In the genomic region with DNA sequence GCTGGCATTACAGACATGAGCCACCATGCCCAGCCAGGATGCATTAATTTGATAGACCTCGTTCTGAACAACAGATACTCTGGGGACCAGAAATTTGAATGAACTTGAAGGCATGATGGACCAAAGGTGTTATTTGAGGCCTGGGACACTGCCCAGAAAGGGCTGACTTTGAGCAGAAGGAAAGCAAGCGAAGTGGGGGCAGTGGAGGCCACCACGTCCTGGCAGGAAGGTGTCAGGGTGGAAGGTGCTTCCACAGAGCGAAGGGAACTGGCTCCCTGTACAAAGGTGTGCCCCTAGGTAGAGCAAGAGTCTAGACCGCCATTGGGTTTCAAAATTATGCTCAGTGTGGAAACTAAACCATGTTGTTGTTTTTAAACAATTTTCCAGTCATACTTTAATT, we compare ENCODE assay signal across 16 cellular contexts.
"Had no signal": no experiment of that assay in that cellular context is flagged by ENCODE, and none has a peak within 500 bp of the region (broad histone marks: within the 10 kb centered on the region; RNA-seq: fewer than 3 reads in every experiment).

No MANE protein-coding gene starts in this region.

- H3K4me3 Mint-ChIP-seq: naive thymus-derived CD8-positive, alpha-beta T cell had no signal

- ATAC-seq: gastroesophageal sphincter; mucosa of descending colon; naive thymus-derived CD8-positive, alpha-beta T cell had no signal

- H3K27me3 ChIP-seq: colonic mucosa, esophagus squamous epithelium, gastroesophageal sphincter, right atrium auricular region, upper lobe of left lung, uterus had no signal

- FAIRE-seq: small intestine had no signal

- H3K27ac ChIP-seq: colonic mucosa, esophagus squamous epithelium, gastroesophageal sphincter, right atrium auricular region, upper lobe of left lung, uterus had no signal

- H3K27me3 Mint-ChIP-seq: naive thymus-derived CD8-positive, alpha-beta T cell had no signal

- H3K4me3 ChIP-seq: colonic mucosa, esophagus squamous epithelium, gastroesophageal sphincter, mucosa of descending colon, right atrium auricular region, upper lobe of left lung, uterus had no signal

- H3K4me1 ChIP-seq: colonic mucosa, esophagus squamous epithelium, right atrium auricular region, uterus had no signal

- H3K36me3 ChIP-seq: colonic mucosa, esophagus squamous epithelium, right atrium auricular region, upper lobe of left lung, uterus had no signal

- H3K9me3 Mint-ChIP-seq: naive thymus-derived CD8-positive, alpha-beta T cell had no signal

- DNase-seq: colonic mucosa; dermis blood vessel endothelial cell; esophagus squamous epithelium; foreskin fibroblast; glutamatergic neuron; mucosa of descending colon; naive thymus-derived CD8-positive, alpha-beta T cell; posterior cingulate gyrus; small intestine; stimulated activated CD4-positive, alpha-beta T cell treated with anti-CD3 and anti-CD28 coated beads, Interleukin-12 subunit alpha, Interleukin-12 subunit beta, amount 100 ng/mL, for 4 hours; stimulated activated CD4-positive, alpha-beta T cell treated with anti-CD3 and anti-CD28 coated beads, Interleukin-2, amount 100 ng/mL, for 48 hours; stimulated activated naive CD4-positive, alpha-beta T cell treated with Interleukin-2 at 50 U/mL for 16 hours; upper lobe of left lung; uterus had no signal

- H3K9me3 ChIP-seq: colonic mucosa, esophagus squamous epithelium, gastroesophageal sphincter, mucosa of descending colon, right atrium auricular region, upper lobe of left lung, uterus had no signal
